26 cellular contexts compared by ENCODE assay signal in the genomic region with DNA sequence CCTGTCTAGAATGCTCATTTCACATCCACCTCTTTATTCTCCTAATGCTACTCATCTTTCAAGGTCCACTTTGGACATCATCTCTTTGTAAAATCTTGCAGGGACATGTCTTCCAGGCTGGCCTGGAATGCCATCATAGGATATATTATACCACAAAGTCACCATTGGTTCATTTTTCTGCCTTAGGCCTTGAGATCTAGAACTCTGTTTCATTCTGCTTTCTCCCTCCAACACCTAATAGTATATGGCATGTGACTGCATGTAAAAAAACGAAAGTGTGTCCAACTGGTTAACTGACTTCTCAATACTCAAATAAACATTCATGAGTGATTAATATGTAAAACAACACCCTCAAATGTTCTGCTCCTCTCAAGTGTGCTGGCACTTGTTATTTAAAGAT.
"Had no signal": no experiment of that assay in that cellular context is flagged by ENCODE, and none has a peak within 500 bp of the region (broad histone marks: within the 10 kb centered on the region; RNA-seq: fewer than 3 reads in every experiment).

No MANE protein-coding gene starts in this region.

- DNase-seq: activated CD4-positive, alpha-beta memory T cell treated with anti-CD3 and anti-CD28 coated beads for 36 hours; activated CD4-positive, alpha-beta T cell treated with anti-CD3 and anti-CD28 coated beads, Interleukin-2, amount 10 ng/mL, durations not matched to agents 7 days and 5 days; activated CD4-positive, CD25-positive, alpha-beta regulatory T cell; activated CD8-positive, alpha-beta memory T cell treated with anti-CD3 and anti-CD28 coated beads for 24 hours; activated gamma-delta T cell; activated naive CD4-positive, alpha-beta T cell treated with anti-CD3 and anti-CD28 coated beads for 36 hours; activated T-cell treated with anti-CD3 and anti-CD28 coated beads, Interleukin-2, amount 50 U/mL, for 48 hours; anterior cingulate cortex; central memory CD4-positive, alpha-beta T cell; KG1; NCI-H1092; NCI-H1417 treated with DMSO at 0.1 percent for 48 hours; NCI-H1694; NCI-H2029; NCI-H2107; NCI-H510A treated with DMSO at 0.1 percent for 48 hours; NCI-H69; PC-3; T-cell; T-helper 2 cell; T1000 had no signal

- ATAC-seq: activated T-helper 17 cell treated with anti-CD3 and anti-CD28 coated beads, Interleukin-2, amount 50 U/mL, for 72 hours; PC-3; T-cell had no signal

- H3K4me3 ChIP-seq: SK-N-MC had no signal

- H3K27ac ChIP-seq: SK-N-MC, VCaP had no signal

- FAIRE-seq: RCC 7860, TTC549 had no signal
